In the genomic region with DNA sequence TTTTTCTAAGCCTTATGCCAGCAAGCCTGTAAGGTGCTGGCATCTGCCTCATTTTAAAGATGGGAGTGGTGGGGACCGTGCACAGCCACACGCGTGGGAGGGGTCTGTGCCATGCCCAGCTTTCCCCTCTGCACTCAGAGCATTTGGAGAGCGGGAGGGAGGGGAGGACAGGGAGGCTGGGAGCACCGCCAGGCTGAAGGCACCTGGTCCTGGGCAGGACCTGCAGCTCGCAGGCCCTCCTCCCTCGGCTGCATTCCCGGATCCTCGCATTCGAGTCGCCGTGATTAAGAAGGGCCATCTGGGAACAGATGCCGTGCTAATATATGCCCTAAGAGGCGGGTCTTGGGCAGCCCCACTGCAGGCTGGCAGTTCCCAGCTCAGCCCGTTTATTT, we compare ENCODE assay signal across 1 cellular context.
TF ChIP-seq lines count a peak whose summit lies in the region.

No MANE protein-coding gene starts in this region.

TF ChIP-seq in GM23338, 12 proteins besides CTCF, POLR2A, EP300 and RAD21 (continued from another document):
- TF ChIP-seq, protein P1, sequence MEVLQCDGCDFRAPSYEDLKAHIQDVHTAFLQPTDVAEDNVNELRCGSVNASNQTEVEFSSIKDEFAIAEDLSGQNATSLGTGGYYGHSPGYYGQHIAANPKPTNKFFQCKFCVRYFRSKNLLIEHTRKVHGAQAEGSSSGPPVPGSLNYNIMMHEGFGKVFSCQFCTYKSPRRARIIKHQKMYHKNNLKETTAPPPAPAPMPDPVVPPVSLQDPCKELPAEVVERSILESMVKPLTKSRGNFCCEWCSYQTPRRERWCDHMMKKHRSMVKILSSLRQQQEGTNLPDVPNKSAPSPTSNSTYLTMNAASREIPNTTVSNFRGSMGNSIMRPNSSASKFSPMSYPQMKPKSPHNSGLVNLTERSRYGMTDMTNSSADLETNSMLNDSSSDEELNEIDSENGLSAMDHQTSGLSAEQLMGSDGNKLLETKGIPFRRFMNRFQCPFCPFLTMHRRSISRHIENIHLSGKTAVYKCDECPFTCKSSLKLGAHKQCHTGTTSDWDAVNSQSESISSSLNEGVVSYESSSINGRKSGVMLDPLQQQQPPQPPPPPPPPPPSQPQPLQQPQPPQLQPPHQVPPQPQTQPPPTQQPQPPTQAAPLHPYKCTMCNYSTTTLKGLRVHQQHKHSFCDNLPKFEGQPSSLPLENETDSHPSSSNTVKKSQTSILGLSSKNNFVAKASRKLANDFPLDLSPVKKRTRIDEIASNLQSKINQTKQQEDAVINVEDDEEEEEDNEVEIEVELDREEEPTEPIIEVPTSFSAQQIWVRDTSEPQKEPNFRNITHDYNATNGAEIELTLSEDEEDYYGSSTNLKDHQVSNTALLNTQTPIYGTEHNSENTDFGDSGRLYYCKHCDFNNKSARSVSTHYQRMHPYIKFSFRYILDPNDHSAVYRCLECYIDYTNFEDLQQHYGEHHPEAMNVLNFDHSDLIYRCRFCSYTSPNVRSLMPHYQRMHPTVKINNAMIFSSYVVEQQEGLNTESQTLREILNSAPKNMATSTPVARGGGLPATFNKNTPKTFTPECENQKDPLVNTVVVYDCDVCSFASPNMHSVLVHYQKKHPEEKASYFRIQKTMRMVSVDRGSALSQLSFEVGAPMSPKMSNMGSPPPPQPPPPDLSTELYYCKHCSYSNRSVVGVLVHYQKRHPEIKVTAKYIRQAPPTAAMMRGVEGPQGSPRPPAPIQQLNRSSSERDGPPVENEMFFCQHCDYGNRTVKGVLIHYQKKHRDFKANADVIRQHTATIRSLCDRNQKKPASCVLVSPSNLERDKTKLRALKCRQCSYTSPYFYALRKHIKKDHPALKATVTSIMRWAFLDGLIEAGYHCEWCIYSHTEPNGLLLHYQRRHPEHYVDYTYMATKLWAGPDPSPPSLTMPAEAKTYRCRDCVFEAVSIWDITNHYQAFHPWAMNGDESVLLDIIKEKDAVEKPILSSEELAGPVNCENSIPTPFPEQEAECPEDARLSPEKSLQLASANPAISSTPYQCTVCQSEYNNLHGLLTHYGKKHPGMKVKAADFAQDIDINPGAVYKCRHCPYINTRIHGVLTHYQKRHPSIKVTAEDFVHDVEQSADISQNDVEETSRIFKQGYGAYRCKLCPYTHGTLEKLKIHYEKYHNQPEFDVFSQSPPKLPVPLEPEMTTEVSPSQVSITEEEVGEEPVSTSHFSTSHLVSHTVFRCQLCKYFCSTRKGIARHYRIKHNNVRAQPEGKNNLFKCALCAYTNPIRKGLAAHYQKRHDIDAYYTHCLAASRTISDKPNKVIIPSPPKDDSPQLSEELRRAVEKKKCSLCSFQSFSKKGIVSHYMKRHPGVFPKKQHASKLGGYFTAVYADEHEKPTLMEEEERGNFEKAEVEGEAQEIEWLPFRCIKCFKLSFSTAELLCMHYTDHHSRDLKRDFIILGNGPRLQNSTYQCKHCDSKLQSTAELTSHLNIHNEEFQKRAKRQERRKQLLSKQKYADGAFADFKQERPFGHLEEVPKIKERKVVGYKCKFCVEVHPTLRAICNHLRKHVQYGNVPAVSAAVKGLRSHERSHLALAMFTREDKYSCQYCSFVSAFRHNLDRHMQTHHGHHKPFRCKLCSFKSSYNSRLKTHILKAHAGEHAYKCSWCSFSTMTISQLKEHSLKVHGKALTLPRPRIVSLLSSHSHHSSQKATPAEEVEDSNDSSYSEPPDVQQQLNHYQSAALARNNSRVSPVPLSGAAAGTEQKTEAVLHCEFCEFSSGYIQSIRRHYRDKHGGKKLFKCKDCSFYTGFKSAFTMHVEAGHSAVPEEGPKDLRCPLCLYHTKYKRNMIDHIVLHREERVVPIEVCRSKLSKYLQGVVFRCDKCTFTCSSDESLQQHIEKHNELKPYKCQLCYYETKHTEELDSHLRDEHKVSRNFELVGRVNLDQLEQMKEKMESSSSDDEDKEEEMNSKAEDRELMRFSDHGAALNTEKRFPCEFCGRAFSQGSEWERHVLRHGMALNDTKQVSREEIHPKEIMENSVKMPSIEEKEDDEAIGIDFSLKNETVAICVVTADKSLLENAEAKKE (CRISPR knock-in tag; IDR thresholded peaks at IDR 0.05): no peak
